ENCODE assay signal across 24 cellular contexts in genomic region chr3:129989391-129989790, GRCh38. TPM values are rescaled to one million over a fixed set of nuclear protein-coding genes. Genes with fewer than 3 reads are reported as not detected.
"Had no signal": no experiment of that assay in that cellular context is flagged by ENCODE, and none has a peak within 500 bp of the region (broad histone marks: within the 10 kb centered on the region; RNA-seq: fewer than 3 reads in every experiment).

No MANE protein-coding gene starts in this region.

- H3K27ac Mint-ChIP-seq: activated CD4-positive, alpha-beta T cell treated with anti-CD3 and anti-CD28 coated beads, Interleukin-2, amount 10 ng/mL, durations not matched to agents 7 days and 5 days; activated CD8-positive, alpha-beta memory T cell treated with anti-CD3 and anti-CD28 coated beads, Interleukin-2, amount 10 ng/mL, durations not matched to agents 7 days and 5 days; activated CD8-positive, alpha-beta T cell treated with anti-CD3 and anti-CD28 coated beads for 36 hours; activated naive CD4-positive, alpha-beta T cell treated with anti-CD3 and anti-CD28 coated beads, Interleukin-2, amount 50 U/mL, for 24 hours; activated T-helper 1 cell treated with anti-CD3 and anti-CD28 coated beads, Interleukin-12 subunit alpha, Interleukin-12 subunit beta, Interleukin-2, Interleukin-4 antibody, amounts not matched to agents 30 ng/mL and 10 ng/mL and 1 ng/mL, durations not matched to agents 14 hours and 24 hours and 36 hours; endodermal cell; memory B cell; nephron had no signal

- H3K27ac ChIP-seq: coronary artery, esophagus squamous epithelium, gastrocnemius medialis, prostate gland, testis had no signal

- H3K4me1 Mint-ChIP-seq: activated CD4-positive, alpha-beta T cell treated with anti-CD3 and anti-CD28 coated beads, Interleukin-2, amount 10 ng/mL, durations not matched to agents 7 days and 5 days; activated CD8-positive, alpha-beta memory T cell treated with anti-CD3 and anti-CD28 coated beads, Interleukin-2, amount 10 ng/mL, durations not matched to agents 7 days and 5 days; activated naive CD4-positive, alpha-beta T cell treated with anti-CD3 and anti-CD28 coated beads, Interleukin-2, amount 50 U/mL, for 24 hours; memory B cell had no signal

- H3K4me3 ChIP-seq: coronary artery, esophagus squamous epithelium, gastrocnemius medialis, prostate gland, testis had no signal

- DNase-seq: activated CD4-positive, alpha-beta T cell treated with anti-CD3 and anti-CD28 coated beads, Interleukin-2, amount 10 ng/mL, durations not matched to agents 7 days and 5 days; activated CD8-positive, alpha-beta memory T cell treated with anti-CD3 and anti-CD28 coated beads, Interleukin-2, amount 10 ng/mL, durations not matched to agents 7 days and 5 days; activated CD8-positive, alpha-beta T cell treated with anti-CD3 and anti-CD28 coated beads for 36 hours; activated gamma-delta T cell; aorta; cerebellar nuclear complex; endodermal cell; esophagus squamous epithelium; gastrocnemius medialis; hippocampal formation; stimulated activated CD4-positive, alpha-beta T cell treated with anti-CD3 and anti-CD28 coated beads, Interleukin-2, amount 100 ng/mL, for 48 hours; stimulated activated CD8-positive, alpha-beta memory T cell treated with anti-CD3 and anti-CD28 coated beads, Interleukin-4, amount 100 ng/mL, for 48 hours; stimulated activated naive CD4-positive, alpha-beta T cell; T-helper 2 cell; testis; trophoblast cell had no signal

- H3K27me3 ChIP-seq: gastrocnemius medialis, testis had no signal

- H3K36me3 Mint-ChIP-seq: activated CD8-positive, alpha-beta memory T cell treated with anti-CD3 and anti-CD28 coated beads, Interleukin-2, amount 10 ng/mL, durations not matched to agents 7 days and 5 days; activated naive CD4-positive, alpha-beta T cell treated with anti-CD3 and anti-CD28 coated beads, Interleukin-2, amount 50 U/mL, for 24 hours; memory B cell had no signal

- H3K4me3 Mint-ChIP-seq: activated CD4-positive, alpha-beta T cell treated with anti-CD3 and anti-CD28 coated beads, Interleukin-2, amount 10 ng/mL, durations not matched to agents 7 days and 5 days; activated CD8-positive, alpha-beta memory T cell treated with anti-CD3 and anti-CD28 coated beads, Interleukin-2, amount 10 ng/mL, durations not matched to agents 7 days and 5 days; activated CD8-positive, alpha-beta T cell treated with anti-CD3 and anti-CD28 coated beads for 36 hours; activated naive CD4-positive, alpha-beta T cell treated with anti-CD3 and anti-CD28 coated beads, Interleukin-2, amount 50 U/mL, for 24 hours; activated T-helper 1 cell treated with anti-CD3 and anti-CD28 coated beads, Interleukin-12 subunit alpha, Interleukin-12 subunit beta, Interleukin-2, Interleukin-4 antibody, amounts not matched to agents 30 ng/mL and 10 ng/mL and 1 ng/mL, durations not matched to agents 14 hours and 24 hours and 36 hours; endodermal cell; memory B cell; nephron had no signal

- H3K36me3 ChIP-seq: esophagus squamous epithelium, gastrocnemius medialis, prostate gland had no signal

- H3K9me3 Mint-ChIP-seq: activated CD4-positive, alpha-beta T cell treated with anti-CD3 and anti-CD28 coated beads, Interleukin-2, amount 10 ng/mL, durations not matched to agents 7 days and 5 days; activated CD8-positive, alpha-beta T cell treated with anti-CD3 and anti-CD28 coated beads for 36 hours; activated naive CD4-positive, alpha-beta T cell treated with anti-CD3 and anti-CD28 coated beads, Interleukin-2, amount 50 U/mL, for 24 hours; activated T-helper 1 cell treated with anti-CD3 and anti-CD28 coated beads, Interleukin-12 subunit alpha, Interleukin-12 subunit beta, Interleukin-2, Interleukin-4 antibody, amounts not matched to agents 30 ng/mL and 10 ng/mL and 1 ng/mL, durations not matched to agents 14 hours and 24 hours and 36 hours; endodermal cell; nephron had no signal

RNA-seq across cellular contexts. Expression of gene TRH, which starts 14.9 kb away (rescaled TPM):
- total RNA-seq: activated CD4-positive, alpha-beta T cell treated with anti-CD3 and anti-CD28 coated beads, Interleukin-2, amount 10 ng/mL, durations not matched to agents 7 days and 5 days; activated CD8-positive, alpha-beta memory T cell treated with anti-CD3 and anti-CD28 coated beads, Interleukin-2, amount 10 ng/mL, durations not matched to agents 7 days and 5 days; activated CD8-positive, alpha-beta T cell treated with anti-CD3 and anti-CD28 coated beads for 36 hours; activated T-helper 1 cell treated with anti-CD3 and anti-CD28 coated beads, Interleukin-12 subunit alpha, Interleukin-12 subunit beta, Interleukin-2, Interleukin-4 antibody, amounts not matched to agents 30 ng/mL and 10 ng/mL and 1 ng/mL, durations not matched to agents 14 hours and 24 hours and 36 hours; aorta; esophagus squamous epithelium; gastrocnemius medialis; myocyte had no signal
- polyA plus RNA-seq: aorta, liver had no signal
